In the genomic region with DNA sequence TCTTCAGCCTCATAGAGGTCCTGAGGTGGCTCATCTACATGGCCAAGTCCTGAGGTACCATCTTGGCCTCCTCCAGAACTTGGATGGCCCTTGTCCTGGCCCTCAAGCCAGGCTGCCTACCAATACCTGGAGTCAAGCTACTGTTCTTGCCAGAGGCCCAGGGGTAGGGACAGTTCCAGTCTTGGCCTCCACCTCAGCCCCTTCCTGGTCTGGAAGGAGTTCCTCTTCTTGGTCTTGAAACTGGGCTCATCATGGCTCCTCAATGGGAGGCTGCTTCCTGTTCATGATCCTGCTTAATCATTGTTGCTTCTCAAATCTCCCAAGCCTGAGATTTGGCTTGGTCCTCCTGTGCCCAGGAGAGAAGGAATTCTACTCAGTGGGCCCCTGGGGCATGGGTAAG, we compare ENCODE assay signal across 1 cellular context.
TF ChIP-seq lines count a peak whose summit lies in the region.

No MANE protein-coding gene starts in this region.

TF ChIP-seq in WTC11, 78 proteins besides CTCF, POLR2A, EP300 and RAD21:
- TF ChIP-seq ZNF317 (CRISPR knock-in tag; IDR thresholded peaks at IDR 0.05; ENCODE audit: borderline replicate concordance, low read depth) = no peak
- TF ChIP-seq, protein P1, sequence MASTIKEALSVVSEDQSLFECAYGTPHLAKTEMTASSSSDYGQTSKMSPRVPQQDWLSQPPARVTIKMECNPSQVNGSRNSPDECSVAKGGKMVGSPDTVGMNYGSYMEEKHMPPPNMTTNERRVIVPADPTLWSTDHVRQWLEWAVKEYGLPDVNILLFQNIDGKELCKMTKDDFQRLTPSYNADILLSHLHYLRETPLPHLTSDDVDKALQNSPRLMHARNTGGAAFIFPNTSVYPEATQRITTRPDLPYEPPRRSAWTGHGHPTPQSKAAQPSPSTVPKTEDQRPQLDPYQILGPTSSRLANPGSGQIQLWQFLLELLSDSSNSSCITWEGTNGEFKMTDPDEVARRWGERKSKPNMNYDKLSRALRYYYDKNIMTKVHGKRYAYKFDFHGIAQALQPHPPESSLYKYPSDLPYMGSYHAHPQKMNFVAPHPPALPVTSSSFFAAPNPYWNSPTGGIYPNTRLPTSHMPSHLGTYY (CRISPR knock-in tag; IDR thresholded peaks at IDR 0.05) = no peak
- TF ChIP-seq OVOL2 (CRISPR knock-in tag; IDR thresholded peaks at IDR 0.05; ENCODE audit: borderline replicate concordance) = no peak
- no peak for TF ChIP-seq CREB1 (CRISPR knock-in tag; IDR thresholded peaks at IDR 0.05)
- TF ChIP-seq RORB (CRISPR knock-in tag; IDR thresholded peaks at IDR 0.05) = no peak
- TF ChIP-seq TP53 (CRISPR knock-in tag; IDR thresholded peaks at IDR 0.05) = no peak
- no peak for TF ChIP-seq ZBTB21 (CRISPR knock-in tag; IDR thresholded peaks at IDR 0.05; ENCODE audit: borderline replicate concordance)
- TF ChIP-seq EMX1 (CRISPR knock-in tag; IDR thresholded peaks at IDR 0.05) = no peak
- TF ChIP-seq ZNF232 (CRISPR knock-in tag; IDR thresholded peaks at IDR 0.05) = no peak
- TF ChIP-seq, protein P2, sequence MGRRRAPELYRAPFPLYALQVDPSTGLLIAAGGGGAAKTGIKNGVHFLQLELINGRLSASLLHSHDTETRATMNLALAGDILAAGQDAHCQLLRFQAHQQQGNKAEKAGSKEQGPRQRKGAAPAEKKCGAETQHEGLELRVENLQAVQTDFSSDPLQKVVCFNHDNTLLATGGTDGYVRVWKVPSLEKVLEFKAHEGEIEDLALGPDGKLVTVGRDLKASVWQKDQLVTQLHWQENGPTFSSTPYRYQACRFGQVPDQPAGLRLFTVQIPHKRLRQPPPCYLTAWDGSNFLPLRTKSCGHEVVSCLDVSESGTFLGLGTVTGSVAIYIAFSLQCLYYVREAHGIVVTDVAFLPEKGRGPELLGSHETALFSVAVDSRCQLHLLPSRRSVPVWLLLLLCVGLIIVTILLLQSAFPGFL (CRISPR knock-in tag; IDR thresholded peaks at IDR 0.05; ENCODE audit: borderline replicate concordance) = no peak
- TF ChIP-seq CREM (CRISPR knock-in tag; IDR thresholded peaks at IDR 0.05) = no peak
- TF ChIP-seq, protein P3, sequence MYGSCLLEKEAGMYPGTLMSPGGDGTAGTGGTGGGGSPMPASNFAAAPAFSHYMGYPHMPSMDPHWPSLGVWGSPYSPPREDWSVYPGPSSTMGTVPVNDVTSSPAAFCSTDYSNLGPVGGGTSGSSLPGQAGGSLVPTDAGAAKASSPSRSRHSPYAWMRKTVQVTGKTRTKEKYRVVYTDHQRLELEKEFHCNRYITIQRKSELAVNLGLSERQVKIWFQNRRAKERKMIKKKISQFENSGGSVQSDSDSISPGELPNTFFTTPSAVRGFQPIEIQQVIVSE (CRISPR knock-in tag; IDR thresholded peaks at IDR 0.05; ENCODE audit: borderline replicate concordance) = no peak
